Comparison of ENCODE assay signal across 1 cellular context in the genomic region with DNA sequence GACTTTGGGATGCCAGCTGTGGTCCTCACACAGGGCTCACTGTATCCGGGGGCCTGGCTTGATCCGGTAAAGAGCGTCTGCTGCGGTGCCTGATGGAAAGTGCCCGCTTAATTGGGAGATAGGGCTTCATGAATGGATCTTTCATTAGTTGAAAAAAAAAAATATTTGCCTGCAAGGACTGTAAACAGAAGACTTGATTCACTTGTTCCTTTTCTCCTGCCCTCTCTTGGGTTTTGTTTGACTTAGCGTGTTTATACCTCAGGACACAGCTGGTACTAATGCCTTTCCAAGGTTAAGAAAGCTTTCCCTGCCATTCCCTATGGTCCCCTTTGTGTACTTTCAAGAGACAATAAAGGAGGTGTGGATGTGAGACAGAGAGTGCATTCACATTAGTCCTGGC.
A peak's percentile ranks its signal among the peaks of the same experiment; 100 is the strongest.
TF ChIP-seq lines count a peak whose summit lies in the region.

No MANE protein-coding gene starts in this region.

TF ChIP-seq in HepG2, 621 proteins besides CTCF, POLR2A, EP300 and RAD21 (continued from another document and continues in another):
- TF ChIP-seq, protein P1, sequence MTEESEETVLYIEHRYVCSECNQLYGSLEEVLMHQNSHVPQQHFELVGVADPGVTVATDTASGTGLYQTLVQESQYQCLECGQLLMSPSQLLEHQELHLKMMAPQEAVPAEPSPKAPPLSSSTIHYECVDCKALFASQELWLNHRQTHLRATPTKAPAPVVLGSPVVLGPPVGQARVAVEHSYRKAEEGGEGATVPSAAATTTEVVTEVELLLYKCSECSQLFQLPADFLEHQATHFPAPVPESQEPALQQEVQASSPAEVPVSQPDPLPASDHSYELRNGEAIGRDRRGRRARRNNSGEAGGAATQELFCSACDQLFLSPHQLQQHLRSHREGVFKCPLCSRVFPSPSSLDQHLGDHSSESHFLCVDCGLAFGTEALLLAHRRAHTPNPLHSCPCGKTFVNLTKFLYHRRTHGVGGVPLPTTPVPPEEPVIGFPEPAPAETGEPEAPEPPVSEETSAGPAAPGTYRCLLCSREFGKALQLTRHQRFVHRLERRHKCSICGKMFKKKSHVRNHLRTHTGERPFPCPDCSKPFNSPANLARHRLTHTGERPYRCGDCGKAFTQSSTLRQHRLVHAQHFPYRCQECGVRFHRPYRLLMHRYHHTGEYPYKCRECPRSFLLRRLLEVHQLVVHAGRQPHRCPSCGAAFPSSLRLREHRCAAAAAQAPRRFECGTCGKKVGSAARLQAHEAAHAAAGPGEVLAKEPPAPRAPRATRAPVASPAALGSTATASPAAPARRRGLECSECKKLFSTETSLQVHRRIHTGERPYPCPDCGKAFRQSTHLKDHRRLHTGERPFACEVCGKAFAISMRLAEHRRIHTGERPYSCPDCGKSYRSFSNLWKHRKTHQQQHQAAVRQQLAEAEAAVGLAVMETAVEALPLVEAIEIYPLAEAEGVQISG (CRISPR knock-in tag; IDR thresholded peaks at IDR 0.05): no peak
- TF ChIP-seq, protein P2, sequence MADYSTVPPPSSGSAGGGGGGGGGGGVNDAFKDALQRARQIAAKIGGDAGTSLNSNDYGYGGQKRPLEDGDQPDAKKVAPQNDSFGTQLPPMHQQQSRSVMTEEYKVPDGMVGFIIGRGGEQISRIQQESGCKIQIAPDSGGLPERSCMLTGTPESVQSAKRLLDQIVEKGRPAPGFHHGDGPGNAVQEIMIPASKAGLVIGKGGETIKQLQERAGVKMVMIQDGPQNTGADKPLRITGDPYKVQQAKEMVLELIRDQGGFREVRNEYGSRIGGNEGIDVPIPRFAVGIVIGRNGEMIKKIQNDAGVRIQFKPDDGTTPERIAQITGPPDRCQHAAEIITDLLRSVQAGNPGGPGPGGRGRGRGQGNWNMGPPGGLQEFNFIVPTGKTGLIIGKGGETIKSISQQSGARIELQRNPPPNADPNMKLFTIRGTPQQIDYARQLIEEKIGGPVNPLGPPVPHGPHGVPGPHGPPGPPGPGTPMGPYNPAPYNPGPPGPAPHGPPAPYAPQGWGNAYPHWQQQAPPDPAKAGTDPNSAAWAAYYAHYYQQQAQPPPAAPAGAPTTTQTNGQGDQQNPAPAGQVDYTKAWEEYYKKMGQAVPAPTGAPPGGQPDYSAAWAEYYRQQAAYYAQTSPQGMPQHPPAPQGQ (CRISPR knock-in tag; IDR thresholded peaks at IDR 0.05; ENCODE audit: borderline replicate concordance): no peak
- TF ChIP-seq HDAC1 (CRISPR knock-in tag; IDR thresholded peaks at IDR 0.05) (no peak), ZIK1 (CRISPR knock-in tag; IDR thresholded peaks at IDR 0.05; ENCODE audit: borderline replicate concordance, low read depth) (no peak), MBD4 (IDR thresholded peaks at IDR 0.05; ENCODE audit: borderline replicate concordance, low read length) (no peak), ZNF629 (CRISPR knock-in tag; conservative IDR thresholded peaks at IDR 0.05) (no peak), GZF1 (CRISPR knock-in tag; IDR thresholded peaks at IDR 0.05) (no peak), ZBTB8A (CRISPR knock-in tag; IDR thresholded peaks at IDR 0.05; ENCODE audit: borderline replicate concordance, low read depth) (no peak), MEIS2 (CRISPR knock-in tag; IDR thresholded peaks at IDR 0.05) (no peak), PAWR (CRISPR knock-in tag; IDR thresholded peaks at IDR 0.05; ENCODE audit: borderline replicate concordance) (no peak), ZNF562 (CRISPR knock-in tag; IDR thresholded peaks at IDR 0.05; ENCODE audit: borderline replicate concordance) (no peak), ZNF841 (CRISPR knock-in tag; IDR thresholded peaks at IDR 0.05; ENCODE audit: borderline replicate concordance) (no peak), ZNF773 (CRISPR knock-in tag; IDR thresholded peaks at IDR 0.05; ENCODE audit: borderline replicate concordance) (no peak), NFYB (CRISPR knock-in tag; IDR thresholded peaks at IDR 0.05) (no peak), TBX2 (CRISPR knock-in tag; IDR thresholded peaks at IDR 0.05; ENCODE audit: borderline replicate concordance) (0 out of 2 replicates have a peak, but pooled peaks have one; percentile 28), CENPT (CRISPR knock-in tag; IDR thresholded peaks at IDR 0.05; ENCODE audit: low read depth) (no peak), WIZ (CRISPR knock-in tag; IDR thresholded peaks at IDR 0.05) (no peak), NR2F2 (IDR thresholded peaks at IDR 0.05; ENCODE audit: borderline replicate concordance, low read depth) (no peak), SUZ12 (IDR thresholded peaks at IDR 0.05; ENCODE audit: low read depth, low read length) (no peak), ZNF274 (CRISPR knock-in tag; IDR thresholded peaks at IDR 0.05) (no peak), ZNF747 (CRISPR knock-in tag; IDR thresholded peaks at IDR 0.05; ENCODE audit: borderline replicate concordance) (no peak), RCOR2 (CRISPR knock-in tag; IDR thresholded peaks at IDR 0.05) (peak; percentile 47; the same call in 1 of the 2 replicates), ZNF713 (CRISPR knock-in tag; IDR thresholded peaks at IDR 0.05) (no peak), SMARCE1 (IDR thresholded peaks at IDR 0.05; ENCODE audit: borderline replicate concordance) (no peak), FOXA1 (IDR thresholded peaks at IDR 0.05) (no peak), FOXA1 (CRISPR knock-in tag; IDR thresholded peaks at IDR 0.05) (0 out of 2 replicates have a peak, but pooled peaks have one; percentile 8), ZNF878 (CRISPR knock-in tag; IDR thresholded peaks at IDR 0.05) (no peak), ONECUT2 (CRISPR knock-in tag; IDR thresholded peaks at IDR 0.05) (no peak), ZNF546 (CRISPR knock-in tag; conservative IDR thresholded peaks at IDR 0.05) (no peak), ARNT2 (CRISPR knock-in tag; IDR thresholded peaks at IDR 0.05; ENCODE audit: low read depth) (no peak), ZNF430 (CRISPR knock-in tag; IDR thresholded peaks at IDR 0.05) (no peak), MIXL1 (CRISPR knock-in tag; IDR thresholded peaks at IDR 0.05) (no peak), MAFK (conservative IDR thresholded peaks at IDR 0.05 in 1 of 2, IDR thresholded peaks at IDR 0.05 in 1 of 2; ENCODE audit: low read length in 2 of 2) (no peak)
- TF ChIP-seq, protein P3, sequence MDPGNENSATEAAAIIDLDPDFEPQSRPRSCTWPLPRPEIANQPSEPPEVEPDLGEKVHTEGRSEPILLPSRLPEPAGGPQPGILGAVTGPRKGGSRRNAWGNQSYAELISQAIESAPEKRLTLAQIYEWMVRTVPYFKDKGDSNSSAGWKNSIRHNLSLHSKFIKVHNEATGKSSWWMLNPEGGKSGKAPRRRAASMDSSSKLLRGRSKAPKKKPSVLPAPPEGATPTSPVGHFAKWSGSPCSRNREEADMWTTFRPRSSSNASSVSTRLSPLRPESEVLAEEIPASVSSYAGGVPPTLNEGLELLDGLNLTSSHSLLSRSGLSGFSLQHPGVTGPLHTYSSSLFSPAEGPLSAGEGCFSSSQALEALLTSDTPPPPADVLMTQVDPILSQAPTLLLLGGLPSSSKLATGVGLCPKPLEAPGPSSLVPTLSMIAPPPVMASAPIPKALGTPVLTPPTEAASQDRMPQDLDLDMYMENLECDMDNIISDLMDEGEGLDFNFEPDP (CRISPR knock-in tag; conservative IDR thresholded peaks at IDR 0.05): no peak
- TF ChIP-seq, protein P4, sequence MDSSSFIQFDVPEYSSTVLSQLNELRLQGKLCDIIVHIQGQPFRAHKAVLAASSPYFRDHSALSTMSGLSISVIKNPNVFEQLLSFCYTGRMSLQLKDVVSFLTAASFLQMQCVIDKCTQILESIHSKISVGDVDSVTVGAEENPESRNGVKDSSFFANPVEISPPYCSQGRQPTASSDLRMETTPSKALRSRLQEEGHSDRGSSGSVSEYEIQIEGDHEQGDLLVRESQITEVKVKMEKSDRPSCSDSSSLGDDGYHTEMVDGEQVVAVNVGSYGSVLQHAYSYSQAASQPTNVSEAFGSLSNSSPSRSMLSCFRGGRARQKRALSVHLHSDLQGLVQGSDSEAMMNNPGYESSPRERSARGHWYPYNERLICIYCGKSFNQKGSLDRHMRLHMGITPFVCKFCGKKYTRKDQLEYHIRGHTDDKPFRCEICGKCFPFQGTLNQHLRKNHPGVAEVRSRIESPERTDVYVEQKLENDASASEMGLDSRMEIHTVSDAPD (CRISPR knock-in tag; IDR thresholded peaks at IDR 0.05): no peak
- TF ChIP-seq, protein P5, sequence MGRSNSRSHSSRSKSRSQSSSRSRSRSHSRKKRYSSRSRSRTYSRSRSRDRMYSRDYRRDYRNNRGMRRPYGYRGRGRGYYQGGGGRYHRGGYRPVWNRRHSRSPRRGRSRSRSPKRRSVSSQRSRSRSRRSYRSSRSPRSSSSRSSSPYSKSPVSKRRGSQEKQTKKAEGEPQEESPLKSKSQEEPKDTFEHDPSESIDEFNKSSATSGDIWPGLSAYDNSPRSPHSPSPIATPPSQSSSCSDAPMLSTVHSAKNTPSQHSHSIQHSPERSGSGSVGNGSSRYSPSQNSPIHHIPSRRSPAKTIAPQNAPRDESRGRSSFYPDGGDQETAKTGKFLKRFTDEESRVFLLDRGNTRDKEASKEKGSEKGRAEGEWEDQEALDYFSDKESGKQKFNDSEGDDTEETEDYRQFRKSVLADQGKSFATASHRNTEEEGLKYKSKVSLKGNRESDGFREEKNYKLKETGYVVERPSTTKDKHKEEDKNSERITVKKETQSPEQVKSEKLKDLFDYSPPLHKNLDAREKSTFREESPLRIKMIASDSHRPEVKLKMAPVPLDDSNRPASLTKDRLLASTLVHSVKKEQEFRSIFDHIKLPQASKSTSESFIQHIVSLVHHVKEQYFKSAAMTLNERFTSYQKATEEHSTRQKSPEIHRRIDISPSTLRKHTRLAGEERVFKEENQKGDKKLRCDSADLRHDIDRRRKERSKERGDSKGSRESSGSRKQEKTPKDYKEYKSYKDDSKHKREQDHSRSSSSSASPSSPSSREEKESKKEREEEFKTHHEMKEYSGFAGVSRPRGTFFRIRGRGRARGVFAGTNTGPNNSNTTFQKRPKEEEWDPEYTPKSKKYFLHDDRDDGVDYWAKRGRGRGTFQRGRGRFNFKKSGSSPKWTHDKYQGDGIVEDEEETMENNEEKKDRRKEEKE (IDR thresholded peaks at IDR 0.05): no peak
- TF ChIP-seq, protein P6, sequence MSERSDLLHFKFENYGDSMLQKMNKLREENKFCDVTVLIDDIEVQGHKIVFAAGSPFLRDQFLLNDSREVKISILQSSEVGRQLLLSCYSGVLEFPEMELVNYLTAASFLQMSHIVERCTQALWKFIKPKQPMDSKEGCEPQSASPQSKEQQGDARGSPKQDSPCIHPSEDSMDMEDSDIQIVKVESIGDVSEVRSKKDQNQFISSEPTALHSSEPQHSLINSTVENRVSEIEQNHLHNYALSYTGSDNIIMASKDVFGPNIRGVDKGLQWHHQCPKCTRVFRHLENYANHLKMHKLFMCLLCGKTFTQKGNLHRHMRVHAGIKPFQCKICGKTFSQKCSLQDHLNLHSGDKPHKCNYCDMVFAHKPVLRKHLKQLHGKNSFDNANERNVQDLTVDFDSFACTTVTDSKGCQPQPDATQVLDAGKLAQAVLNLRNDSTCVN (CRISPR knock-in tag; IDR thresholded peaks at IDR 0.05; ENCODE audit: borderline replicate concordance): no peak
- TF ChIP-seq, protein P7, sequence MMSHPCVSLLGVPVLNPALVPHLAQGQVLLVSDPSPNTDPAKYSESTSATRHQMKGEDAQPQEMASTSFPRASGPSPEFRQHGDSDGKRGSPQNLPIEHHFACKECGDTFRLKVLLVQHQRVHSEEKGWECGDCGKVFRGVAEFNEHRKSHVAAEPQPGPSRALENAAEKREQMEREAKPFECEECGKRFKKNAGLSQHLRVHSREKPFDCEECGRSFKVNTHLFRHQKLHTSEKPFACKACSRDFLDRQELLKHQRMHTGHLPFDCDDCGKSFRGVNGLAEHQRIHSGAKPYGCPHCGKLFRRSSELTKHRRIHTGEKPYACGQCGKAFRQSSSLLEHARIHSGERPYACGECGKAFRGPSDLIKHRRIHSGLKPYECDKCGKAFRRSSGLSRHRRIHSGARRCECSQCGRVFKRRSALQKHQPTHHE (CRISPR knock-in tag; IDR thresholded peaks at IDR 0.05; ENCODE audit: borderline replicate concordance): no peak
- TF ChIP-seq, protein P8, sequence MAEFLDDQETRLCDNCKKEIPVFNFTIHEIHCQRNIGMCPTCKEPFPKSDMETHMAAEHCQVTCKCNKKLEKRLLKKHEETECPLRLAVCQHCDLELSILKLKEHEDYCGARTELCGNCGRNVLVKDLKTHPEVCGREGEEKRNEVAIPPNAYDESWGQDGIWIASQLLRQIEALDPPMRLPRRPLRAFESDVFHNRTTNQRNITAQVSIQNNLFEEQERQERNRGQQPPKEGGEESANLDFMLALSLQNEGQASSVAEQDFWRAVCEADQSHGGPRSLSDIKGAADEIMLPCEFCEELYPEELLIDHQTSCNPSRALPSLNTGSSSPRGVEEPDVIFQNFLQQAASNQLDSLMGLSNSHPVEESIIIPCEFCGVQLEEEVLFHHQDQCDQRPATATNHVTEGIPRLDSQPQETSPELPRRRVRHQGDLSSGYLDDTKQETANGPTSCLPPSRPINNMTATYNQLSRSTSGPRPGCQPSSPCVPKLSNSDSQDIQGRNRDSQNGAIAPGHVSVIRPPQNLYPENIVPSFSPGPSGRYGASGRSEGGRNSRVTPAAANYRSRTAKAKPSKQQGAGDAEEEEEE (CRISPR knock-in tag; IDR thresholded peaks at IDR 0.05; ENCODE audit: borderline replicate concordance): no peak
- TF ChIP-seq, protein P9, sequence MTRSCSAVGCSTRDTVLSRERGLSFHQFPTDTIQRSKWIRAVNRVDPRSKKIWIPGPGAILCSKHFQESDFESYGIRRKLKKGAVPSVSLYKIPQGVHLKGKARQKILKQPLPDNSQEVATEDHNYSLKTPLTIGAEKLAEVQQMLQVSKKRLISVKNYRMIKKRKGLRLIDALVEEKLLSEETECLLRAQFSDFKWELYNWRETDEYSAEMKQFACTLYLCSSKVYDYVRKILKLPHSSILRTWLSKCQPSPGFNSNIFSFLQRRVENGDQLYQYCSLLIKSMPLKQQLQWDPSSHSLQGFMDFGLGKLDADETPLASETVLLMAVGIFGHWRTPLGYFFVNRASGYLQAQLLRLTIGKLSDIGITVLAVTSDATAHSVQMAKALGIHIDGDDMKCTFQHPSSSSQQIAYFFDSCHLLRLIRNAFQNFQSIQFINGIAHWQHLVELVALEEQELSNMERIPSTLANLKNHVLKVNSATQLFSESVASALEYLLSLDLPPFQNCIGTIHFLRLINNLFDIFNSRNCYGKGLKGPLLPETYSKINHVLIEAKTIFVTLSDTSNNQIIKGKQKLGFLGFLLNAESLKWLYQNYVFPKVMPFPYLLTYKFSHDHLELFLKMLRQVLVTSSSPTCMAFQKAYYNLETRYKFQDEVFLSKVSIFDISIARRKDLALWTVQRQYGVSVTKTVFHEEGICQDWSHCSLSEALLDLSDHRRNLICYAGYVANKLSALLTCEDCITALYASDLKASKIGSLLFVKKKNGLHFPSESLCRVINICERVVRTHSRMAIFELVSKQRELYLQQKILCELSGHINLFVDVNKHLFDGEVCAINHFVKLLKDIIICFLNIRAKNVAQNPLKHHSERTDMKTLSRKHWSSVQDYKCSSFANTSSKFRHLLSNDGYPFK (CRISPR knock-in tag; IDR thresholded peaks at IDR 0.05; ENCODE audit: borderline replicate concordance): no peak
- TF ChIP-seq, protein P10, sequence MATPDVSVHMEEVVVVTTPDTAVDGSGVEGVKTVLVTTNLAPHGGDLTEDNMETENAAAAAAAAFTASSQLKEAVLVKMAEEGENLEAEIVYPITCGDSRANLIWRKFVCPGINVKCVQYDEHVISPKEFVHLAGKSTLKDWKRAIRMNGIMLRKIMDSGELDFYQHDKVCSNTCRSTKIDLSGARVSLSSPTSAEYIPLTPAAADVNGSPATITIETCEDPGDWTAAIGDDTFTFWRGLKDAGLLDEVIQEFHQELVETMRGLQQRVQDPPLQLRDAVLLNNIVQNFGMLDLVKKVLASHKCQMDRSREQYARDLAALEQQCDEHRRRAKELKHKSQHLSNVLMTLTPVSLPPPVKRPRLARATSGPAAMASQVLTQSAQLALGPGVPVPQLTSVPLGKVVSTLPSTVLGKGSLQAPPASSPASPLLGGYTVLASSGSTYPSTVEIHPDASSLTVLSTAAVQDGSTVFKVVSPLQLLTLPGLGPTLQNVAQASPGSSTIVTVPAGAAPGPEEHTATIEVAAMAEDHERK (CRISPR knock-in tag; IDR thresholded peaks at IDR 0.05; ENCODE audit: low read depth): no peak
